In genomic region chr12:48201091-48201490, GRCh38 we compare ENCODE assay signal across 22 cellular contexts. TPM values are rescaled to one million over a fixed set of nuclear protein-coding genes. Genes with fewer than 3 reads are reported as not detected.
DNase-seq lines count a peak whose midpoint lies in the region; ATAC-seq and TF ChIP-seq lines count a peak whose summit lies in the region.
"Had no signal": no experiment of that assay in that cellular context is flagged by ENCODE, and none has a peak within 500 bp of the region (broad histone marks: within the 10 kb centered on the region; RNA-seq: fewer than 3 reads in every experiment).

No MANE protein-coding gene starts in this region.

- peaks cover 2 to 32% (median 14%) of the 10 kb centered on the region in 7 donors for H3K9me3 Mint-ChIP-seq in CD4-positive, CD25-positive, alpha-beta regulatory T cell
- peaks cover 36% of the 10 kb centered on the region for H3K9me3 Mint-ChIP-seq in CD8-positive, alpha-beta T cell
- peaks cover 23% of the 10 kb centered on the region for H3K9me3 Mint-ChIP-seq in central memory CD8-positive, alpha-beta T cell
- H3K9me3 Mint-ChIP-seq in natural killer cell (peaks cover 10 to 12% of the 10 kb centered on the region in 2 donors), endodermal cell (peaks cover 18% of the 10 kb centered on the region)

- no peaks in the 10 kb centered on the region for H3K27me3 ChIP-seq in CD4-positive, CD25-positive, alpha-beta regulatory T cell (ENCODE audit: control insufficient read depth, insufficient read depth, low read length)
- no peaks in the 10 kb centered on the region for H3K27me3 ChIP-seq in CD8-positive, alpha-beta T cell (ENCODE audit: insufficient read depth, low read length)
- peaks cover 58% of the 10 kb centered on the region for H3K27me3 ChIP-seq in endodermal cell (ENCODE audit: control insufficient read depth, insufficient read depth, low read length, poor library complexity, severe bottlenecking)
- H3K27me3 ChIP-seq: sigmoid colon had no signal

- H3K27ac ChIP-seq in CD4-positive, CD25-positive, alpha-beta regulatory T cell (ENCODE audit: insufficient read depth, low read length, poor library complexity, severe bottlenecking) = no peak overlapping the region
- no peak overlapping the region for H3K27ac ChIP-seq in CD8-positive, alpha-beta T cell (ENCODE audit: low read depth, low read length)
- no peak overlapping the region for H3K27ac ChIP-seq in endodermal cell (ENCODE audit: low read depth, low read length)
- H3K27ac ChIP-seq: HL-60 had no signal

- peaks cover 5 to 57% (median 30%) of the 10 kb centered on the region in 4 donors for H3K4me1 Mint-ChIP-seq in CD4-positive, CD25-positive, alpha-beta regulatory T cell
- peaks cover 54% of the 10 kb centered on the region for H3K4me1 Mint-ChIP-seq in CD8-positive, alpha-beta T cell (ENCODE audit: low read depth)
- peaks cover 48% of the 10 kb centered on the region for H3K4me1 Mint-ChIP-seq in central memory CD8-positive, alpha-beta T cell
- peaks cover 50 to 56% of the 10 kb centered on the region in 2 donors for H3K4me1 Mint-ChIP-seq in natural killer cell
- peaks cover 16% of the 10 kb centered on the region for H3K4me1 Mint-ChIP-seq in endodermal cell

- WGBS in endodermal cell (ENCODE audit: insufficient coverage in 1 of 2, insufficient read length in 1 of 2), 2 experiments = 67% methylated on average over 1 of the region's 3 CpGs; no CpG with 5 or more reads in 1 of the 2 experiments

- peaks cover 30% of the 10 kb centered on the region for H3K36me3 Mint-ChIP-seq in CD4-positive, CD25-positive, alpha-beta regulatory T cell
- peaks cover 55% of the 10 kb centered on the region for H3K36me3 Mint-ChIP-seq in CD8-positive, alpha-beta T cell
- peaks cover 8% of the 10 kb centered on the region for H3K36me3 Mint-ChIP-seq in central memory CD8-positive, alpha-beta T cell (ENCODE audit: insufficient read depth)
- H3K36me3 Mint-ChIP-seq in natural killer cell (peaks cover 32% of the 10 kb centered on the region), endodermal cell (ENCODE audit: low read depth) (no peaks in the 10 kb centered on the region)

- ATAC-seq in CD4-positive, CD25-positive, alpha-beta regulatory T cell (ENCODE audit: low read depth in 2 of 2) = no peak
- no peak for ATAC-seq in CD8-positive, alpha-beta T cell
- ATAC-seq in central memory CD8-positive, alpha-beta T cell (replicated peaks; ENCODE audit: extremely low read depth, poor library complexity, severe bottlenecking) = no peak
- no peak for ATAC-seq in natural killer cell
- ATAC-seq: activated CD8-positive, alpha-beta T cell treated with anti-CD3 and anti-CD28 coated beads, Interleukin-2, amount 10 ng/mL, durations not matched to agents 7 days and 5 days; WTC11 had no signal

- no peak overlapping the region for H3K4me3 ChIP-seq in CD4-positive, CD25-positive, alpha-beta regulatory T cell (ENCODE audit: low read depth, low read length)
- H3K4me3 ChIP-seq in CD8-positive, alpha-beta T cell (ENCODE audit: low read depth, low read length) = no peak overlapping the region
- H3K4me3 ChIP-seq in endodermal cell (ENCODE audit: low read length) = no peak overlapping the region
- no peak overlapping the region for H3K4me3 ChIP-seq in foreskin fibroblast (ENCODE audit: low read depth in 1 of 2, low read length in 2 of 2)
- H3K4me3 ChIP-seq: sigmoid colon had no signal

- H3K27me3 Mint-ChIP-seq in CD4-positive, CD25-positive, alpha-beta regulatory T cell = peaks cover 7% of the 10 kb centered on the region
- H3K27me3 Mint-ChIP-seq in CD8-positive, alpha-beta T cell (ENCODE audit: low read depth) = no peaks in the 10 kb centered on the region
- H3K27me3 Mint-ChIP-seq in central memory CD8-positive, alpha-beta T cell = no peaks in the 10 kb centered on the region
- no peaks in the 10 kb centered on the region for H3K27me3 Mint-ChIP-seq in natural killer cell (ENCODE audit: low read depth in 2 of 2)
- H3K27me3 Mint-ChIP-seq in endodermal cell (ENCODE audit: insufficient read depth) = peaks cover 86% of the 10 kb centered on the region
- H3K27me3 Mint-ChIP-seq: naive B cell had no signal

- peaks cover 9 to 26% of the 10 kb centered on the region in 2 experiments for H3K9me3 ChIP-seq in CD4-positive, CD25-positive, alpha-beta regulatory T cell (ENCODE audit: control insufficient read depth in 2 of 2, low read length in 2 of 2)
- peaks cover 4% of the 10 kb centered on the region for H3K9me3 ChIP-seq in CD8-positive, alpha-beta T cell (ENCODE audit: low read length)
- H3K9me3 ChIP-seq in endodermal cell (ENCODE audit: control insufficient read depth, low read length) = no peaks in the 10 kb centered on the region

- CTCF ChIA-PET in CD8-positive, alpha-beta T cell (lab: Charles Lee) = interaction anchor here (1.1 to 8.4 kb wide), 6 partner anchors 10 to 417 kb away, joined by 4 to 95 read pairs (median 16); partner anchors contain the start of genes ASB8 and CCDC184

- H3K9ac ChIP-seq in endodermal cell (ENCODE audit: extremely low read depth, low read length, poor library complexity, severe bottlenecking) = no peak overlapping the region

- POLR2A ChIA-PET in CD8-positive, alpha-beta T cell (lab: Charles Lee) = interaction anchor here (1.5 kb wide), 1 partner anchor 12 kb away, joined by 4 read pairs; no protein-coding TSS in a partner anchor

- peak overlapping the region in 3 of 4 donors; percentile 88 to 90 (median 88) for H3K4me3 Mint-ChIP-seq in CD4-positive, CD25-positive, alpha-beta regulatory T cell
- peak overlapping the region; percentile 88 for H3K4me3 Mint-ChIP-seq in CD8-positive, alpha-beta T cell
- H3K4me3 Mint-ChIP-seq in central memory CD8-positive, alpha-beta T cell = peak overlapping the region; percentile 6
- peak overlapping the region; percentile 10 for H3K4me3 Mint-ChIP-seq in natural killer cell
- H3K4me3 Mint-ChIP-seq in endodermal cell = no peak overlapping the region
- H3K4me3 Mint-ChIP-seq: activated CD8-positive, alpha-beta T cell treated with anti-CD3 and anti-CD28 coated beads, Interleukin-2, amount 10 ng/mL, durations not matched to agents 7 days and 5 days; H9; WTC11 had no signal

- peaks cover 4% of the 10 kb centered on the region for H3K36me3 ChIP-seq in CD4-positive, CD25-positive, alpha-beta regulatory T cell (ENCODE audit: control insufficient read depth, insufficient read depth, low read length)
- no peaks in the 10 kb centered on the region for H3K36me3 ChIP-seq in CD8-positive, alpha-beta T cell (ENCODE audit: insufficient read depth, low read length)
- no peaks in the 10 kb centered on the region for H3K36me3 ChIP-seq in endodermal cell (ENCODE audit: control insufficient read depth, insufficient read depth, low read length)

- peak overlapping the region in 2 of 3 donors; percentile 94 for H3K27ac Mint-ChIP-seq in CD4-positive, CD25-positive, alpha-beta regulatory T cell
- H3K27ac Mint-ChIP-seq in CD8-positive, alpha-beta T cell = peak overlapping the region; percentile 93
- H3K27ac Mint-ChIP-seq in central memory CD8-positive, alpha-beta T cell (ENCODE audit: low read depth) = no peak overlapping the region
- H3K27ac Mint-ChIP-seq in natural killer cell (peak overlapping the region; percentile 82 to 86), endodermal cell (no peak overlapping the region)
- H3K27ac Mint-ChIP-seq: H9, WTC11 had no signal

- TF ChIP-seq CTCF in CD8-positive, alpha-beta T cell (IDR thresholded peaks at IDR 0.05) = no peak
- TF ChIP-seq CTCF in natural killer cell (IDR thresholded peaks at IDR 0.05) (no peak), endodermal cell (conservative IDR thresholded peaks at IDR 0.05) (no peak), foreskin fibroblast (IDR thresholded peaks at IDR 0.05; ENCODE audit: low read depth, low read length) (no peak)

- peaks cover 26% of the 10 kb centered on the region for H3K4me1 ChIP-seq in CD4-positive, CD25-positive, alpha-beta regulatory T cell (ENCODE audit: control insufficient read depth, insufficient read depth, low read length, poor library complexity, severe bottlenecking)
- H3K4me1 ChIP-seq in CD8-positive, alpha-beta T cell (ENCODE audit: insufficient read depth, low read length) = peaks cover 20% of the 10 kb centered on the region
- H3K4me1 ChIP-seq in endodermal cell (ENCODE audit: control insufficient read depth, insufficient read depth, low read length) = no peaks in the 10 kb centered on the region

- DNase-seq in CD4-positive, CD25-positive, alpha-beta regulatory T cell = no peak
- DNase-seq in CD8-positive, alpha-beta T cell = no peak
- no peak for DNase-seq in central memory CD8-positive, alpha-beta T cell (ENCODE audit: low spot score in 2 of 2)
- no peak for DNase-seq in natural killer cell
- DNase-seq in NCI-H82 (lab: John Stamatoyannopoulos, UW) = no peak
- no peak for DNase-seq in endodermal cell
- DNase-seq in foreskin fibroblast = no peak
- DNase-seq: activated CD8-positive, alpha-beta T cell treated with anti-CD3 and anti-CD28 coated beads, Interleukin-2, amount 10 ng/mL, durations not matched to agents 7 days and 5 days; DMS79; effector memory CD4-positive, alpha-beta T cell; H9; mesendoderm; naive B cell; NCI-H2081 treated with DMSO at 0.1 percent for 48 hours; NCI-H446 treated with DMSO at 0.1 percent for 48 hours; NK-92 treated with Interleukin-12 subunit alpha and Interleukin-12 subunit beta, amount 100 ng/mL, for 24 hours; sigmoid colon had no signal

- intact Hi-C loops in CD8-positive, alpha-beta T cell (cut with DNase I, micrococcal nuclease) = no loop called here
- intact Hi-C loops in natural killer cell (cut with micrococcal nuclease) = no loop called here

RNA-seq across cellular contexts. Expression of gene OR10AD1, which starts 2.0 kb away (rescaled TPM):
- total RNA-seq in CD4-positive, CD25-positive, alpha-beta regulatory T cell = not detected
- polyA plus RNA-seq in CD4-positive, CD25-positive, alpha-beta regulatory T cell = under 1 TPM in 1 of 4 donors, not detected in 3; 0.22 TPM
- total RNA-seq in CD8-positive, alpha-beta T cell = not detected
- total RNA-seq in natural killer cell = not detected
- not detected for total RNA-seq in endodermal cell
- not detected for polyA plus RNA-seq in endodermal cell (2013, experiment 1 of 2)
- not detected for polyA plus RNA-seq in endodermal cell (2013, experiment 2 of 2)
- total RNA-seq: activated CD8-positive, alpha-beta T cell treated with anti-CD3 and anti-CD28 coated beads, Interleukin-2, amount 10 ng/mL, durations not matched to agents 7 days and 5 days; H9; osteocyte; sigmoid colon; subcutaneous adipose tissue; T-helper 1 cell treated with Interleukin-12 subunit alpha and Interleukin-12 subunit beta and Interleukin-4 antibody, amounts not matched to agents 30 ng/mL and 1 ng/mL, for 36 hours; WTC11 had no signal
- polyA plus RNA-seq: sigmoid colon had no signal

RNA-seq across cellular contexts. Expression of gene CCDC184, which starts 17.6 kb away (rescaled TPM):
- total RNA-seq in CD4-positive, CD25-positive, alpha-beta regulatory T cell = 1.6 TPM
- under 1 TPM; 0.15 to 0.24 (median 0.18) TPM for polyA plus RNA-seq in CD4-positive, CD25-positive, alpha-beta regulatory T cell
- 1 to 10 TPM in 1 of 2 experiments, under 1 TPM in 1; 0.90 to 1.3 TPM for total RNA-seq in CD8-positive, alpha-beta T cell
- total RNA-seq in natural killer cell = 1 to 10 TPM; 3.0 to 6.2 (median 4.2) TPM
- not detected for total RNA-seq in endodermal cell
- polyA plus RNA-seq in endodermal cell (2013, experiment 1 of 2) = 9.2 TPM
- polyA plus RNA-seq in endodermal cell (2013, experiment 2 of 2) = 9.0 TPM

RNA-seq across cellular contexts. Expression of gene ASB8, which starts 43.8 kb away (rescaled TPM):
- 46.6 TPM for total RNA-seq in CD4-positive, CD25-positive, alpha-beta regulatory T cell
- 100 to 1,000 TPM in 1 of 4 donors, 10 to 100 TPM in 3; 73.2 to 121 (median 90.0) TPM for polyA plus RNA-seq in CD4-positive, CD25-positive, alpha-beta regulatory T cell
- 10 to 100 TPM; 54.7 to 55.6 TPM for total RNA-seq in CD8-positive, alpha-beta T cell
- total RNA-seq in natural killer cell = 10 to 100 TPM; 62.9 to 73.8 (median 71.3) TPM
- total RNA-seq in endodermal cell = 1 to 10 TPM; 7.1 to 9.0 TPM
- polyA plus RNA-seq in endodermal cell (2013, experiment 1 of 2) = 13.2 TPM
- 14.0 TPM for polyA plus RNA-seq in endodermal cell (2013, experiment 2 of 2)

Comparison
In these comparisons a context has a peak if more than half of its experiments do, and no peak if none do; other contexts are left out.
1. H3K27ac Mint-ChIP-seq: peak in CD4-positive, CD25-positive, alpha-beta regulatory T cell (2 of 3), CD8-positive, alpha-beta T cell (single experiment) and natural killer cell (2 of 2); none in central memory CD8-positive, alpha-beta T cell (single experiment) and endodermal cell (single experiment).